In the genomic region with DNA sequence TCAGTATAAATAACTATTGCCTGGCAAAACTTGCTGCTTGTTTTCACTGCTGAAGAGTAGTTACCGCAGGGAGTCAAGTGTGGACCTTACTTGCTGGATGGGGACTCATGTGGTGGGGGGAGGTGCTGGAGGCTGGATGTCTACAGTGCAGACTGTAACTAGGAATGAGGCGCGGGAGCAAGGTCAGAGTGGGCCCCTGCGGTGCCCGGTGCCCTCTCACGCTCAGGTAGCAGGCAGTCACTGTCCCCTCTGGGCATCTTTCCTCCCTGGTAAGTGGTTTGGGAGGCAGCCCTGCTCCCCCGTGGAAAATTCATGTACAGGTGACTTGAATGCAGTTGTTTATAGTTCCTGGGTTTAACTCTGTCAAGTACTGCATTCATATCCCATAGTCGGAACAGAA, we compare ENCODE assay signal across 1 cellular context.
TF ChIP-seq lines count a peak whose summit lies in the region.

No MANE protein-coding gene starts in this region.

TF ChIP-seq in HepG2, 621 proteins besides CTCF, POLR2A, EP300 and RAD21:
- TF ChIP-seq, protein P1, sequence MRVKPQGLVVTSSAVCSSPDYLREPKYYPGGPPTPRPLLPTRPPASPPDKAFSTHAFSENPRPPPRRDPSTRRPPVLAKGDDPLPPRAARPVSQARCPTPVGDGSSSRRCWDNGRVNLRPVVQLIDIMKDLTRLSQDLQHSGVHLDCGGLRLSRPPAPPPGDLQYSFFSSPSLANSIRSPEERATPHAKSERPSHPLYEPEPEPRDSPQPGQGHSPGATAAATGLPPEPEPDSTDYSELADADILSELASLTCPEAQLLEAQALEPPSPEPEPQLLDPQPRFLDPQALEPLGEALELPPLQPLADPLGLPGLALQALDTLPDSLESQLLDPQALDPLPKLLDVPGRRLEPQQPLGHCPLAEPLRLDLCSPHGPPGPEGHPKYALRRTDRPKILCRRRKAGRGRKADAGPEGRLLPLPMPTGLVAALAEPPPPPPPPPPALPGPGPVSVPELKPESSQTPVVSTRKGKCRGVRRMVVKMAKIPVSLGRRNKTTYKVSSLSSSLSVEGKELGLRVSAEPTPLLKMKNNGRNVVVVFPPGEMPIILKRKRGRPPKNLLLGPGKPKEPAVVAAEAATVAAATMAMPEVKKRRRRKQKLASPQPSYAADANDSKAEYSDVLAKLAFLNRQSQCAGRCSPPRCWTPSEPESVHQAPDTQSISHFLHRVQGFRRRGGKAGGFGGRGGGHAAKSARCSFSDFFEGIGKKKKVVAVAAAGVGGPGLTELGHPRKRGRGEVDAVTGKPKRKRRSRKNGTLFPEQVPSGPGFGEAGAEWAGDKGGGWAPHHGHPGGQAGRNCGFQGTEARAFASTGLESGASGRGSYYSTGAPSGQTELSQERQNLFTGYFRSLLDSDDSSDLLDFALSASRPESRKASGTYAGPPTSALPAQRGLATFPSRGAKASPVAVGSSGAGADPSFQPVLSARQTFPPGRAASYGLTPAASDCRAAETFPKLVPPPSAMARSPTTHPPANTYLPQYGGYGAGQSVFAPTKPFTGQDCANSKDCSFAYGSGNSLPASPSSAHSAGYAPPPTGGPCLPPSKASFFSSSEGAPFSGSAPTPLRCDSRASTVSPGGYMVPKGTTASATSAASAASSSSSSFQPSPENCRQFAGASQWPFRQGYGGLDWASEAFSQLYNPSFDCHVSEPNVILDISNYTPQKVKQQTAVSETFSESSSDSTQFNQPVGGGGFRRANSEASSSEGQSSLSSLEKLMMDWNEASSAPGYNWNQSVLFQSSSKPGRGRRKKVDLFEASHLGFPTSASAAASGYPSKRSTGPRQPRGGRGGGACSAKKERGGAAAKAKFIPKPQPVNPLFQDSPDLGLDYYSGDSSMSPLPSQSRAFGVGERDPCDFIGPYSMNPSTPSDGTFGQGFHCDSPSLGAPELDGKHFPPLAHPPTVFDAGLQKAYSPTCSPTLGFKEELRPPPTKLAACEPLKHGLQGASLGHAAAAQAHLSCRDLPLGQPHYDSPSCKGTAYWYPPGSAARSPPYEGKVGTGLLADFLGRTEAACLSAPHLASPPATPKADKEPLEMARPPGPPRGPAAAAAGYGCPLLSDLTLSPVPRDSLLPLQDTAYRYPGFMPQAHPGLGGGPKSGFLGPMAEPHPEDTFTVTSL (CRISPR knock-in tag; IDR thresholded peaks at IDR 0.05; ENCODE audit: borderline replicate concordance), result no peak
- peak; percentile 40; the same call in 1 of the 2 replicates for TF ChIP-seq RBFOX2 (IDR thresholded peaks at IDR 0.05; ENCODE audit: low read depth, low read length)
